In genomic region chr2:64323192-64323591, GRCh38 we compare ENCODE assay signal across 25 cellular contexts.
"Had no signal": no experiment of that assay in that cellular context is flagged by ENCODE, and none has a peak within 500 bp of the region (broad histone marks: within the 10 kb centered on the region; RNA-seq: fewer than 3 reads in every experiment).

No MANE protein-coding gene starts in this region.

- H3K4me3 Mint-ChIP-seq: activated CD4-positive, alpha-beta memory T cell treated with anti-CD3 and anti-CD28 coated beads, Interleukin-2, amount 10 ng/mL, durations not matched to agents 7 days and 5 days; activated naive CD8-positive, alpha-beta T cell; activated T-cell treated with anti-CD3 and anti-CD28 coated beads, Interleukin-2, amount 50 U/mL, for 24 hours; mesothelial cell of epicardium; naive B cell; neural crest cell had no signal

- ATAC-seq: activated CD4-positive, CD25-positive, alpha-beta regulatory T cell treated with anti-CD3 and anti-CD28 coated beads, Interleukin-2, amount 50 U/mL, for 24 hours; left ventricle myocardium superior; pancreas; psoas muscle had no signal

- H3K27me3 Mint-ChIP-seq: activated naive CD8-positive, alpha-beta T cell; activated T-cell treated with anti-CD3 and anti-CD28 coated beads, Interleukin-2, amount 50 U/mL, for 24 hours had no signal

- H3K27ac Mint-ChIP-seq: activated CD4-positive, alpha-beta memory T cell treated with anti-CD3 and anti-CD28 coated beads, Interleukin-2, amount 10 ng/mL, durations not matched to agents 7 days and 5 days; activated T-cell treated with anti-CD3 and anti-CD28 coated beads, Interleukin-2, amount 50 U/mL, for 24 hours; mesothelial cell of epicardium had no signal

- H3K9me3 Mint-ChIP-seq: activated CD4-positive, alpha-beta memory T cell treated with anti-CD3 and anti-CD28 coated beads, Interleukin-2, amount 10 ng/mL, durations not matched to agents 7 days and 5 days had no signal

- H3K4me3 ChIP-seq: pancreas, psoas muscle, smooth muscle cell, tibial nerve had no signal

- H3K27ac ChIP-seq: epithelial cell of prostate, pancreas, psoas muscle, tibial nerve had no signal

- FAIRE-seq: colon, frontal cortex, pancreas had no signal

- H3K36me3 Mint-ChIP-seq: activated naive CD8-positive, alpha-beta T cell; mesothelial cell of epicardium; naive B cell had no signal

- H3K36me3 ChIP-seq: pancreas, tibial nerve had no signal

- H3K4me2 ChIP-seq: smooth muscle cell had no signal

- H3K27me3 ChIP-seq: pancreas, tibial nerve had no signal

- DNase-seq: activated CD4-positive, alpha-beta memory T cell treated with anti-CD3 and anti-CD28 coated beads, Interleukin-2, amount 10 ng/mL, durations not matched to agents 7 days and 5 days; activated CD4-positive, alpha-beta T cell treated with anti-CD3 and anti-CD28 coated beads for 48 hours; activated CD8-positive, alpha-beta memory T cell treated with anti-CD3 and anti-CD28 coated beads, Interleukin-2, amount 50 U/mL, for 48 hours; activated gamma-delta T cell treated with Interleukin-2 at 50 U/mL for 16 hours; activated T-cell treated with anti-CD3 and anti-CD28 coated beads, Interleukin-2, amount 50 U/mL, for 24 hours; anterior cingulate cortex; dermis blood vessel endothelial cell; effector CD4-positive, alpha-beta T cell; islet precursor cell; left ventricle myocardium superior; naive B cell; nucleus accumbens; pancreas; psoas muscle; stimulated activated CD4-positive, alpha-beta T cell treated with anti-CD3 and anti-CD28 coated beads, Interleukin-1b, Interleukin-23, amount 100 ng/mL, for 48 hours; stimulated activated naive CD4-positive, alpha-beta T cell had no signal

- H3K4me1 ChIP-seq: pancreas had no signal

- H3K9me3 ChIP-seq: pancreas, psoas muscle had no signal
